In genomic region chr1:50599546-50599945, GRCh38 we compare ENCODE assay signal across 31 cellular contexts.
"Had no signal": no experiment of that assay in that cellular context is flagged by ENCODE, and none has a peak within 500 bp of the region (broad histone marks: within the 10 kb centered on the region; RNA-seq: fewer than 3 reads in every experiment).

No MANE protein-coding gene starts in this region.

- H3K4me2 ChIP-seq: neural progenitor cell, smooth muscle cell had no signal

- H3K27me3 ChIP-seq: neural progenitor cell, ovary, spleen, suprapubic skin, testis, tibial artery, transverse colon, upper lobe of right lung, uterus had no signal

- H3K4me1 ChIP-seq: neural progenitor cell, parathyroid adenoma, psoas muscle, spleen, testis, transverse colon, uterus had no signal

- H3K36me3 Mint-ChIP-seq: natural killer cell had no signal

- H3K27ac Mint-ChIP-seq: natural killer cell; nephron; neural progenitor cell; progenitor cell of endocrine pancreas; stimulated activated memory B cell treated with anti-CD40 and anti-IgM and Interleukin-4, amounts not matched to agents 10 μg/mL and 1 μg/mL and 100 μg/mL, for 72 hours; stimulated activated naive CD8-positive, alpha-beta T cell treated with anti-CD3 and anti-CD28 coated beads, Interleukin-15, amount 100 ng/mL, for 72 hours; type B pancreatic cell had no signal

- ATAC-seq: natural killer cell; psoas muscle; right cardiac atrium; sciatic nerve; stimulated activated memory B cell treated with anti-CD40 and anti-IgM and Interleukin-4, amounts not matched to agents 10 μg/mL and 1 μg/mL and 100 μg/mL, for 72 hours; stimulated activated naive CD8-positive, alpha-beta T cell treated with anti-CD3 and anti-CD28 coated beads, Interleukin-15, amount 100 ng/mL, for 72 hours; stimulated activated naive CD8-positive, alpha-beta T cell treated with anti-CD3 and anti-CD28 coated beads, Interleukin-15, Interleukin-2, amounts not matched to agents 100 U/mL and 50 U/mL, for 24 hours; upper lobe of right lung had no signal

- H3K9me3 ChIP-seq: ovary, psoas muscle, spleen, suprapubic skin, testis, tibial artery, transverse colon, upper lobe of right lung, uterus had no signal

- H3K9me3 Mint-ChIP-seq: natural killer cell; nephron; neural progenitor cell; stimulated activated memory B cell treated with anti-CD40 and anti-IgM and Interleukin-4, amounts not matched to agents 10 μg/mL and 1 μg/mL and 100 μg/mL, for 72 hours; stimulated activated naive CD8-positive, alpha-beta T cell treated with anti-CD3 and anti-CD28 coated beads, Interleukin-15, amount 100 ng/mL, for 72 hours; type B pancreatic cell had no signal

- H3K27ac ChIP-seq: neural progenitor cell, ovary, parathyroid adenoma, psoas muscle, skin epidermis, spleen, suprapubic skin, testis, tibial artery, transverse colon, upper lobe of right lung, uterus had no signal

- H3K9ac ChIP-seq: neural progenitor cell, parathyroid adenoma had no signal

- H3K27me3 Mint-ChIP-seq: progenitor cell of endocrine pancreas; stimulated activated memory B cell treated with anti-CD40 and anti-IgM and Interleukin-4, amounts not matched to agents 10 μg/mL and 1 μg/mL and 100 μg/mL, for 72 hours; stimulated activated naive CD8-positive, alpha-beta T cell treated with anti-CD3 and anti-CD28 coated beads, Interleukin-15, amount 100 ng/mL, for 72 hours; type B pancreatic cell had no signal

- H2AFZ ChIP-seq: neural progenitor cell, parathyroid adenoma had no signal

- H3K79me2 ChIP-seq: parathyroid adenoma had no signal

- H3K36me3 ChIP-seq: neural progenitor cell, ovary, transverse colon, upper lobe of right lung, uterus had no signal

- H3K4me3 Mint-ChIP-seq: natural killer cell; nephron; neural progenitor cell; stimulated activated memory B cell treated with anti-CD40 and anti-IgM and Interleukin-4, amounts not matched to agents 10 μg/mL and 1 μg/mL and 100 μg/mL, for 72 hours; stimulated activated naive CD8-positive, alpha-beta T cell treated with anti-CD3 and anti-CD28 coated beads, Interleukin-15, amount 100 ng/mL, for 72 hours; type B pancreatic cell had no signal

- DNase-seq: natural killer cell; occipital lobe; ovary; posterior cingulate gyrus; psoas muscle; right cardiac atrium; spleen; stimulated activated CD4-positive, alpha-beta T cell treated with anti-CD3 and anti-CD28 coated beads, Interleukin-12 subunit alpha, Interleukin-12 subunit beta, amount 100 ng/mL, for 4 hours; stimulated activated CD4-positive, alpha-beta T cell treated with anti-CD3 and anti-CD28 coated beads, Interleukin-1b, Interleukin-23, amount 100 ng/mL, for 48 hours; stimulated activated CD4-positive, alpha-beta T cell treated with anti-CD3 and anti-CD28 coated beads, Interleukin-4, amount 100 ng/mL, for 1 hour; stimulated activated CD4-positive, alpha-beta T cell treated with anti-CD3 and anti-CD28 coated beads, Interleukin-4, amount 100 ng/mL, for 4 hours; stimulated activated CD8-positive, alpha-beta memory T cell treated with anti-CD3 and anti-CD28 coated beads, Interleukin-4, amount 100 ng/mL, for 48 hours; stimulated activated naive CD4-positive, alpha-beta T cell; stimulated activated naive CD8-positive, alpha-beta T cell treated with anti-CD3 and anti-CD28 coated beads, Interleukin-15, amount 100 ng/mL, for 72 hours; stimulated activated naive CD8-positive, alpha-beta T cell treated with anti-CD3 and anti-CD28 coated beads, Interleukin-15, Interleukin-2, amounts not matched to agents 100 U/mL and 50 U/mL, for 24 hours; substantia nigra; testis; tibial artery; transverse colon; upper lobe of right lung; uterus had no signal

- H3K4me3 ChIP-seq: neural progenitor cell, ovary, psoas muscle, skin epidermis, smooth muscle cell, spleen, suprapubic skin, testis, tibial artery, transverse colon, upper lobe of right lung, uterus had no signal

- H3K4me1 Mint-ChIP-seq: nephron; neural progenitor cell; stimulated activated memory B cell treated with anti-CD40 and anti-IgM and Interleukin-4, amounts not matched to agents 10 μg/mL and 1 μg/mL and 100 μg/mL, for 72 hours; stimulated activated naive CD8-positive, alpha-beta T cell treated with anti-CD3 and anti-CD28 coated beads, Interleukin-15, amount 100 ng/mL, for 72 hours had no signal
